ENCODE assay signal across 1 cellular context in the genomic region with DNA sequence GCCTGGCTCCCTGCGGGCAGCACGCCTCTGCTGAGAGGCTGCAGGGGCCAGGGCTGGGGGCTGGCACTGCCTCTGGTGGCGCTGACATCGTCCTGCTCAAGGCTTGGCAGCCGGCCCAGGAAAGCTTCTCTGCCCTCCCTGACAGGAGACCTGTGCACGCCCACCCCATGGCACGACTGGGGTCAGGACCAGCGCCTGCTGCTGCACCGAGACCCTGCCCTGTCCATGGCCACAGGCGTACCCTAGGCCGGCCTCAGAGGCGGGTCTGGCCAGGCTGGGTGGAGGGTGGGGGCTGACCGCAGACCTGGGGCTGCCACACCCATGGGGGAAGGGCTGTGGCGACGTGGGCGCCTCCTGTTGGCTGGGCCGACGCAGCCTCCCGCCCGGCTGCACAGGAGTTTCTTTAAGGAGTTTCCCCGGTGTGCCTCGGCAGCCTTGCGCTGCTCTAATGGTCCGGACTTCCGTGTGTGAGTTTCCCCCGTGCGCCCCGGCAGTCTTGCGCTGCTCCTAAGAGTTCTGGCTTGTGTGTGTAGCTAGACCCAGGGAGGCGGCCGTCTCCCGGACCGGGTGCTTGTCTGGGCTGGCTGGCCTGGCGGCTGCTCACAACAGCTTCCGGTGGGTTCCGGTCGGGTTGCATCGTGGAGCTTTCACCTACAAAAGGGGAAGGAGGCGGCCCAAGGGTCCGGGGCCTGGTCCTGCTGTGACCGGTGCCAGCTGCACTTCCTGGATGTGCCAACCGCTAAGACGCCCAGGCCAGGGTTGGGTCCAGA.
TF ChIP-seq lines count a peak whose summit lies in the region.

No MANE protein-coding gene starts in this region.

TF ChIP-seq in H1, 55 proteins besides CTCF, POLR2A, EP300 and RAD21:
- TF ChIP-seq KDM4A (IDR thresholded peaks at IDR 0.05; ENCODE audit: low read depth, low read length, severe bottlenecking) (no peak), EGR1 (IDR thresholded peaks at IDR 0.05; ENCODE audit: borderline replicate concordance, low read depth, low read length) (no peak), JUND (IDR thresholded peaks at IDR 0.05; ENCODE audit: low read length) (no peak), NRF1 (IDR thresholded peaks at IDR 0.05; ENCODE audit: low read depth, low read length) (no peak), GABPA (IDR thresholded peaks at IDR 0.05; ENCODE audit: borderline replicate concordance, insufficient read depth, low read length) (peak; percentile 33; the same call in 1 of the 2 replicates), SP4 (IDR thresholded peaks at IDR 0.05; ENCODE audit: low read length) (no peak), SIRT6 (IDR thresholded peaks at IDR 0.05; ENCODE audit: low read length) (no peak), CHD2 (IDR thresholded peaks at IDR 0.05; ENCODE audit: low read length) (no peak), JUN (IDR thresholded peaks at IDR 0.05; ENCODE audit: low read depth, low read length) (no peak), GTF2F1 (IDR thresholded peaks at IDR 0.05; ENCODE audit: borderline replicate concordance, low read depth, low read length) (no peak), SP2 (IDR thresholded peaks at IDR 0.05; ENCODE audit: low read length) (no peak), SIN3A (conservative IDR thresholded peaks at IDR 0.05 in 1 of 2, IDR thresholded peaks at IDR 0.05 in 1 of 2; ENCODE audit: low read depth in 1 of 2, low read length in 2 of 2) (peak in 1 of 2 experiments; percentile 58; a peak in 1 of 4 replicates), RBBP5 (IDR thresholded peaks at IDR 0.05; ENCODE audit: borderline replicate concordance, low read depth, low read length) (no peak), POLR2AphosphoS5 (IDR thresholded peaks at IDR 0.05; ENCODE audit: low read depth, low read length) (no peak), HDAC2 (IDR thresholded peaks at IDR 0.05; ENCODE audit: borderline replicate concordance in 1 of 2, low read depth in 2 of 2, low read length in 2 of 2) (no peak), TAF1 (IDR thresholded peaks at IDR 0.05; ENCODE audit: low read depth, low read length) (0 out of 2 replicates have a peak, but pooled peaks have one; percentile 11), CHD1 (IDR thresholded peaks at IDR 0.05; ENCODE audit: low read depth, low read length) (no peak), CBX8 (IDR thresholded peaks at IDR 0.05; ENCODE audit: borderline replicate concordance, low read depth, low read length) (no peak), SP1 (IDR thresholded peaks at IDR 0.05; ENCODE audit: low read depth, low read length) (no peak), HDAC6 (IDR thresholded peaks at IDR 0.05; ENCODE audit: low read depth, low read length) (no peak), TBP (IDR thresholded peaks at IDR 0.05; ENCODE audit: low read depth, low read length) (peak; percentile 4; the same call in 1 of the 2 replicates), KDM1A (IDR thresholded peaks at IDR 0.05; ENCODE audit: borderline replicate concordance, low read length) (no peak), RFX5 (IDR thresholded peaks at IDR 0.05; ENCODE audit: borderline replicate concordance, low read depth, low read length) (no peak), YY1 (IDR thresholded peaks at IDR 0.05; ENCODE audit: low read depth, low read length) (no peak), BCL11A (IDR thresholded peaks at IDR 0.05; ENCODE audit: low read depth in 2 of 2, low read length in 2 of 2) (no peak), ZNF274 (IDR thresholded peaks at IDR 0.05; ENCODE audit: borderline replicate concordance, extremely low read depth, low read length) (no peak), POU5F1 (IDR thresholded peaks at IDR 0.05; ENCODE audit: low read depth, low read length) (no peak), CREB1 (IDR thresholded peaks at IDR 0.05) (peak; percentile 74), BACH1 (IDR thresholded peaks at IDR 0.05; ENCODE audit: low read length) (no peak), TEAD4 (IDR thresholded peaks at IDR 0.05; ENCODE audit: low read depth, low read length) (no peak), PHF8 (conservative IDR thresholded peaks at IDR 0.05; ENCODE audit: low read depth, low read length) (no peak), FOSL1 (IDR thresholded peaks at IDR 0.05; ENCODE audit: insufficient read depth, low read depth, low read length) (no peak), TCF12 (IDR thresholded peaks at IDR 0.05; ENCODE audit: low read depth, low read length) (no peak), ASH2L (IDR thresholded peaks at IDR 0.05; ENCODE audit: low read length) (no peak), CEBPB (IDR thresholded peaks at IDR 0.05; ENCODE audit: low read depth, low read length) (no peak), NANOG (IDR thresholded peaks at IDR 0.05; ENCODE audit: insufficient read depth, low read depth, low read length, poor library complexity, severe bottlenecking) (no peak), BRCA1 (IDR thresholded peaks at IDR 0.05; ENCODE audit: low read depth, low read length) (no peak), SAP30 (IDR thresholded peaks at IDR 0.05; ENCODE audit: insufficient read depth, insufficient replicate concordance, low read length) (no peak), CBX5 (IDR thresholded peaks at IDR 0.05; ENCODE audit: low read depth, low read length) (no peak), SIX5 (IDR thresholded peaks at IDR 0.05; ENCODE audit: low read depth, low read length) (no peak), KDM5A (IDR thresholded peaks at IDR 0.05; ENCODE audit: low read length) (no peak), SRF (IDR thresholded peaks at IDR 0.05; ENCODE audit: low read depth, low read length) (no peak), EZH2 (IDR thresholded peaks at IDR 0.05; ENCODE audit: low read depth, low read length, severe bottlenecking) (no peak), RNF2 (IDR thresholded peaks at IDR 0.05; ENCODE audit: borderline replicate concordance, low read depth, low read length, missing control alignments, poor library complexity, severe bottlenecking) (no peak), CTBP2 (IDR thresholded peaks at IDR 0.05; ENCODE audit: borderline replicate concordance, insufficient read depth, insufficient read length, low read length) (no peak), SUZ12 (IDR thresholded peaks at IDR 0.05; ENCODE audit: low read length) (no peak), TAF7 (optimal IDR thresholded peaks at IDR 0.05; ENCODE audit: borderline replicate concordance, low read depth, low read length) (no peak), MAFK (IDR thresholded peaks at IDR 0.05; ENCODE audit: low read depth, low read length) (no peak), RXRA (IDR thresholded peaks at IDR 0.05; ENCODE audit: insufficient read depth, low read depth, low read length) (no peak)
- TF ChIP-seq, protein P1, sequence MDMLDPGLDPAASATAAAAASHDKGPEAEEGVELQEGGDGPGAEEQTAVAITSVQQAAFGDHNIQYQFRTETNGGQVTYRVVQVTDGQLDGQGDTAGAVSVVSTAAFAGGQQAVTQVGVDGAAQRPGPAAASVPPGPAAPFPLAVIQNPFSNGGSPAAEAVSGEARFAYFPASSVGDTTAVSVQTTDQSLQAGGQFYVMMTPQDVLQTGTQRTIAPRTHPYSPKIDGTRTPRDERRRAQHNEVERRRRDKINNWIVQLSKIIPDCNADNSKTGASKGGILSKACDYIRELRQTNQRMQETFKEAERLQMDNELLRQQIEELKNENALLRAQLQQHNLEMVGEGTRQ (IDR thresholded peaks at IDR 0.05; ENCODE audit: low read length) = no peak
- TF ChIP-seq, protein P2, sequence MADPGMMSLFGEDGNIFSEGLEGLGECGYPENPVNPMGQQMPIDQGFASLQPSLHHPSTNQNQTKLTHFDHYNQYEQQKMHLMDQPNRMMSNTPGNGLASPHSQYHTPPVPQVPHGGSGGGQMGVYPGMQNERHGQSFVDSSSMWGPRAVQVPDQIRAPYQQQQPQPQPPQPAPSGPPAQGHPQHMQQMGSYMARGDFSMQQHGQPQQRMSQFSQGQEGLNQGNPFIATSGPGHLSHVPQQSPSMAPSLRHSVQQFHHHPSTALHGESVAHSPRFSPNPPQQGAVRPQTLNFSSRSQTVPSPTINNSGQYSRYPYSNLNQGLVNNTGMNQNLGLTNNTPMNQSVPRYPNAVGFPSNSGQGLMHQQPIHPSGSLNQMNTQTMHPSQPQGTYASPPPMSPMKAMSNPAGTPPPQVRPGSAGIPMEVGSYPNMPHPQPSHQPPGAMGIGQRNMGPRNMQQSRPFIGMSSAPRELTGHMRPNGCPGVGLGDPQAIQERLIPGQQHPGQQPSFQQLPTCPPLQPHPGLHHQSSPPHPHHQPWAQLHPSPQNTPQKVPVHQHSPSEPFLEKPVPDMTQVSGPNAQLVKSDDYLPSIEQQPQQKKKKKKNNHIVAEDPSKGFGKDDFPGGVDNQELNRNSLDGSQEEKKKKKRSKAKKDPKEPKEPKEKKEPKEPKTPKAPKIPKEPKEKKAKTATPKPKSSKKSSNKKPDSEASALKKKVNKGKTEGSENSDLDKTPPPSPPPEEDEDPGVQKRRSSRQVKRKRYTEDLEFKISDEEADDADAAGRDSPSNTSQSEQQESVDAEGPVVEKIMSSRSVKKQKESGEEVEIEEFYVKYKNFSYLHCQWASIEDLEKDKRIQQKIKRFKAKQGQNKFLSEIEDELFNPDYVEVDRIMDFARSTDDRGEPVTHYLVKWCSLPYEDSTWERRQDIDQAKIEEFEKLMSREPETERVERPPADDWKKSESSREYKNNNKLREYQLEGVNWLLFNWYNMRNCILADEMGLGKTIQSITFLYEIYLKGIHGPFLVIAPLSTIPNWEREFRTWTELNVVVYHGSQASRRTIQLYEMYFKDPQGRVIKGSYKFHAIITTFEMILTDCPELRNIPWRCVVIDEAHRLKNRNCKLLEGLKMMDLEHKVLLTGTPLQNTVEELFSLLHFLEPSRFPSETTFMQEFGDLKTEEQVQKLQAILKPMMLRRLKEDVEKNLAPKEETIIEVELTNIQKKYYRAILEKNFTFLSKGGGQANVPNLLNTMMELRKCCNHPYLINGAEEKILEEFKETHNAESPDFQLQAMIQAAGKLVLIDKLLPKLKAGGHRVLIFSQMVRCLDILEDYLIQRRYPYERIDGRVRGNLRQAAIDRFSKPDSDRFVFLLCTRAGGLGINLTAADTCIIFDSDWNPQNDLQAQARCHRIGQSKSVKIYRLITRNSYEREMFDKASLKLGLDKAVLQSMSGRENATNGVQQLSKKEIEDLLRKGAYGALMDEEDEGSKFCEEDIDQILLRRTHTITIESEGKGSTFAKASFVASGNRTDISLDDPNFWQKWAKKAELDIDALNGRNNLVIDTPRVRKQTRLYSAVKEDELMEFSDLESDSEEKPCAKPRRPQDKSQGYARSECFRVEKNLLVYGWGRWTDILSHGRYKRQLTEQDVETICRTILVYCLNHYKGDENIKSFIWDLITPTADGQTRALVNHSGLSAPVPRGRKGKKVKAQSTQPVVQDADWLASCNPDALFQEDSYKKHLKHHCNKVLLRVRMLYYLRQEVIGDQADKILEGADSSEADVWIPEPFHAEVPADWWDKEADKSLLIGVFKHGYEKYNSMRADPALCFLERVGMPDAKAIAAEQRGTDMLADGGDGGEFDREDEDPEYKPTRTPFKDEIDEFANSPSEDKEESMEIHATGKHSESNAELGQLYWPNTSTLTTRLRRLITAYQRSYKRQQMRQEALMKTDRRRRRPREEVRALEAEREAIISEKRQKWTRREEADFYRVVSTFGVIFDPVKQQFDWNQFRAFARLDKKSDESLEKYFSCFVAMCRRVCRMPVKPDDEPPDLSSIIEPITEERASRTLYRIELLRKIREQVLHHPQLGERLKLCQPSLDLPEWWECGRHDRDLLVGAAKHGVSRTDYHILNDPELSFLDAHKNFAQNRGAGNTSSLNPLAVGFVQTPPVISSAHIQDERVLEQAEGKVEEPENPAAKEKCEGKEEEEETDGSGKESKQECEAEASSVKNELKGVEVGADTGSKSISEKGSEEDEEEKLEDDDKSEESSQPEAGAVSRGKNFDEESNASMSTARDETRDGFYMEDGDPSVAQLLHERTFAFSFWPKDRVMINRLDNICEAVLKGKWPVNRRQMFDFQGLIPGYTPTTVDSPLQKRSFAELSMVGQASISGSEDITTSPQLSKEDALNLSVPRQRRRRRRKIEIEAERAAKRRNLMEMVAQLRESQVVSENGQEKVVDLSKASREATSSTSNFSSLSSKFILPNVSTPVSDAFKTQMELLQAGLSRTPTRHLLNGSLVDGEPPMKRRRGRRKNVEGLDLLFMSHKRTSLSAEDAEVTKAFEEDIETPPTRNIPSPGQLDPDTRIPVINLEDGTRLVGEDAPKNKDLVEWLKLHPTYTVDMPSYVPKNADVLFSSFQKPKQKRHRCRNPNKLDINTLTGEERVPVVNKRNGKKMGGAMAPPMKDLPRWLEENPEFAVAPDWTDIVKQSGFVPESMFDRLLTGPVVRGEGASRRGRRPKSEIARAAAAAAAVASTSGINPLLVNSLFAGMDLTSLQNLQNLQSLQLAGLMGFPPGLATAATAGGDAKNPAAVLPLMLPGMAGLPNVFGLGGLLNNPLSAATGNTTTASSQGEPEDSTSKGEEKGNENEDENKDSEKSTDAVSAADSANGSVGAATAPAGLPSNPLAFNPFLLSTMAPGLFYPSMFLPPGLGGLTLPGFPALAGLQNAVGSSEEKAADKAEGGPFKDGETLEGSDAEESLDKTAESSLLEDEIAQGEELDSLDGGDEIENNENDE (IDR thresholded peaks at IDR 0.05; ENCODE audit: insufficient replicate concordance, low read length) = no peak
- TF ChIP-seq, protein P3, sequence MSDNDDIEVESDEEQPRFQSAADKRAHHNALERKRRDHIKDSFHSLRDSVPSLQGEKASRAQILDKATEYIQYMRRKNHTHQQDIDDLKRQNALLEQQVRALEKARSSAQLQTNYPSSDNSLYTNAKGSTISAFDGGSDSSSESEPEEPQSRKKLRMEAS (IDR thresholded peaks at IDR 0.05) = peak; percentile 63
- TF ChIP-seq, protein P4, sequence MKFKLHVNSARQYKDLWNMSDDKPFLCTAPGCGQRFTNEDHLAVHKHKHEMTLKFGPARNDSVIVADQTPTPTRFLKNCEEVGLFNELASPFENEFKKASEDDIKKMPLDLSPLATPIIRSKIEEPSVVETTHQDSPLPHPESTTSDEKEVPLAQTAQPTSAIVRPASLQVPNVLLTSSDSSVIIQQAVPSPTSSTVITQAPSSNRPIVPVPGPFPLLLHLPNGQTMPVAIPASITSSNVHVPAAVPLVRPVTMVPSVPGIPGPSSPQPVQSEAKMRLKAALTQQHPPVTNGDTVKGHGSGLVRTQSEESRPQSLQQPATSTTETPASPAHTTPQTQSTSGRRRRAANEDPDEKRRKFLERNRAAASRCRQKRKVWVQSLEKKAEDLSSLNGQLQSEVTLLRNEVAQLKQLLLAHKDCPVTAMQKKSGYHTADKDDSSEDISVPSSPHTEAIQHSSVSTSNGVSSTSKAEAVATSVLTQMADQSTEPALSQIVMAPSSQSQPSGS (IDR thresholded peaks at IDR 0.05; ENCODE audit: low read length) = no peak
- TF ChIP-seq, protein P5, sequence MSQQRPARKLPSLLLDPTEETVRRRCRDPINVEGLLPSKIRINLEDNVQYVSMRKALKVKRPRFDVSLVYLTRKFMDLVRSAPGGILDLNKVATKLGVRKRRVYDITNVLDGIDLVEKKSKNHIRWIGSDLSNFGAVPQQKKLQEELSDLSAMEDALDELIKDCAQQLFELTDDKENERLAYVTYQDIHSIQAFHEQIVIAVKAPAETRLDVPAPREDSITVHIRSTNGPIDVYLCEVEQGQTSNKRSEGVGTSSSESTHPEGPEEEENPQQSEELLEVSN (IDR thresholded peaks at IDR 0.05) = peak; percentile 42; the same call in 1 of the 2 replicates
- TF ChIP-seq, protein P6, sequence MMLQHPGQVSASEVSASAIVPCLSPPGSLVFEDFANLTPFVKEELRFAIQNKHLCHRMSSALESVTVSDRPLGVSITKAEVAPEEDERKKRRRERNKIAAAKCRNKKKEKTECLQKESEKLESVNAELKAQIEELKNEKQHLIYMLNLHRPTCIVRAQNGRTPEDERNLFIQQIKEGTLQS (IDR thresholded peaks at IDR 0.05; ENCODE audit: insufficient read depth, low read depth, low read length) = no peak
